Comparison of ENCODE assay signal across 28 cellular contexts in the genomic region with DNA sequence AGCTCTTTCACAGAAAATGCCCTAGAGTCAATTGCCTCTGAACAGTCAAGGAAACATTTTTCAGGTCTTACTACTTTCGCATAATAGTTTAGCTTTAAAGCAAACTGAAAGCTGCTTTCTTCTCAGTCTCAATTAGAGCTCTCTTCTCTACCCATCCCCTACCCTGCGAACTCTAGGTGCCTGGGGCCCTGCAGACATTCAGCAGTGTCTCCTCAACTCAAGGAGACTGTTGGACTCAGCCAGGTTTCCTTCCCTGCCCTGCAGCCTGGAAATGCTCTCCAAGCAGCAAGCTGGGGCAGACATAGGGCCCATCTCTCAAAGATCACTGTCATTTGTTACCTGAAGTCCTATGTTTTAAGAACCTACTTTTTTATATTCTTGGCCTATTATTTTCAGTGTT.
"Had no signal": no experiment of that assay in that cellular context is flagged by ENCODE, and none has a peak within 500 bp of the region (broad histone marks: within the 10 kb centered on the region; RNA-seq: fewer than 3 reads in every experiment).

No MANE protein-coding gene starts in this region.

- H3K4me1 Mint-ChIP-seq: memory B cell; naive B cell; stimulated activated effector memory CD8-positive, alpha-beta T cell treated with anti-CD3 and anti-CD28 coated beads, Interleukin-12 subunit alpha, Interleukin-12 subunit beta, amount 100 ng/mL, for 72 hours had no signal

- H3K27ac ChIP-seq: colonic mucosa, esophagus squamous epithelium, heart right ventricle, prostate gland, right atrium auricular region, stomach, thyroid gland, vagina had no signal

- ATAC-seq: heart right ventricle; left ventricle myocardium superior; mucosa of descending colon; natural killer cell treated with Interleukin-12 subunit alpha and Interleukin-12 subunit beta and Interleukin-15 and Interleukin-18, amount 100 ng/mL, for 72 hours; sciatic nerve; stimulated activated effector memory CD8-positive, alpha-beta T cell treated with anti-CD3 and anti-CD28 coated beads, Interleukin-12 subunit alpha, Interleukin-12 subunit beta, amount 100 ng/mL, for 72 hours had no signal

- H3K27me3 ChIP-seq: colonic mucosa, esophagus squamous epithelium, heart right ventricle, right atrium auricular region, stomach, thyroid gland, vagina had no signal

- H3K36me3 Mint-ChIP-seq: memory B cell; naive B cell; stimulated activated effector memory CD8-positive, alpha-beta T cell treated with anti-CD3 and anti-CD28 coated beads, Interleukin-12 subunit alpha, Interleukin-12 subunit beta, amount 100 ng/mL, for 72 hours had no signal

- FAIRE-seq: islet of Langerhans had no signal

- DNase-seq: colonic mucosa; effector CD8-positive, alpha-beta T cell; endodermal cell; esophagus squamous epithelium; foreskin melanocyte; glutamatergic neuron; heart right ventricle; hippocampal formation; left ventricle myocardium superior; mucosa of descending colon; naive B cell; nucleus accumbens; stimulated activated CD4-positive, alpha-beta T cell treated with anti-CD3 and anti-CD28 coated beads, Interleukin-2, amount 100 ng/mL, for 24 hours; stimulated activated CD4-positive, alpha-beta T cell treated with anti-CD3 and anti-CD28 coated beads, Interleukin-4, amount 100 ng/mL, for 24 hours; stimulated activated naive CD4-positive, alpha-beta T cell treated with Interleukin-2 at 50 U/mL for 16 hours; stomach; thyroid gland; trophoblast cell had no signal

- H3K9me3 ChIP-seq: colonic mucosa, esophagus squamous epithelium, prostate gland, right atrium auricular region, thyroid gland, vagina had no signal

- H3K4me3 ChIP-seq: colonic mucosa, esophagus squamous epithelium, heart right ventricle, lung, mucosa of descending colon, prostate gland, right atrium auricular region, stomach, thyroid gland, vagina had no signal

- H3K4me3 Mint-ChIP-seq: dendritic cell treated with granulocyte-macrophage colony-stimulating factor and Interleukin-4, amounts not matched to agents 40 ng/mL and 50 ng/mL, for 4 days; endodermal cell; memory B cell; naive B cell; natural killer cell treated with Interleukin-12 subunit alpha and Interleukin-12 subunit beta and Interleukin-15 and Interleukin-18, amount 100 ng/mL, for 72 hours; stimulated activated effector memory CD8-positive, alpha-beta T cell treated with anti-CD3 and anti-CD28 coated beads, Interleukin-12 subunit alpha, Interleukin-12 subunit beta, amount 100 ng/mL, for 72 hours had no signal

- H3K27ac Mint-ChIP-seq: dendritic cell treated with granulocyte-macrophage colony-stimulating factor and Interleukin-4, amounts not matched to agents 40 ng/mL and 50 ng/mL, for 4 days; endodermal cell; memory B cell; naive B cell; natural killer cell treated with Interleukin-12 subunit alpha and Interleukin-12 subunit beta and Interleukin-15 and Interleukin-18, amount 100 ng/mL, for 72 hours; stimulated activated effector memory CD8-positive, alpha-beta T cell treated with anti-CD3 and anti-CD28 coated beads, Interleukin-12 subunit alpha, Interleukin-12 subunit beta, amount 100 ng/mL, for 72 hours had no signal

- H3K4me1 ChIP-seq: colonic mucosa, esophagus squamous epithelium, prostate gland, right atrium auricular region, stomach, thyroid gland, vagina had no signal

- H3K36me3 ChIP-seq: colonic mucosa, esophagus squamous epithelium, heart right ventricle, prostate gland, right atrium auricular region, stomach, thyroid gland, vagina had no signal

- H3K27me3 Mint-ChIP-seq: dendritic cell treated with granulocyte-macrophage colony-stimulating factor and Interleukin-4, amounts not matched to agents 40 ng/mL and 50 ng/mL, for 4 days; naive B cell; natural killer cell treated with Interleukin-12 subunit alpha and Interleukin-12 subunit beta and Interleukin-15 and Interleukin-18, amount 100 ng/mL, for 72 hours had no signal
